ENCODE assay signal across 8 cellular contexts in the genomic region with DNA sequence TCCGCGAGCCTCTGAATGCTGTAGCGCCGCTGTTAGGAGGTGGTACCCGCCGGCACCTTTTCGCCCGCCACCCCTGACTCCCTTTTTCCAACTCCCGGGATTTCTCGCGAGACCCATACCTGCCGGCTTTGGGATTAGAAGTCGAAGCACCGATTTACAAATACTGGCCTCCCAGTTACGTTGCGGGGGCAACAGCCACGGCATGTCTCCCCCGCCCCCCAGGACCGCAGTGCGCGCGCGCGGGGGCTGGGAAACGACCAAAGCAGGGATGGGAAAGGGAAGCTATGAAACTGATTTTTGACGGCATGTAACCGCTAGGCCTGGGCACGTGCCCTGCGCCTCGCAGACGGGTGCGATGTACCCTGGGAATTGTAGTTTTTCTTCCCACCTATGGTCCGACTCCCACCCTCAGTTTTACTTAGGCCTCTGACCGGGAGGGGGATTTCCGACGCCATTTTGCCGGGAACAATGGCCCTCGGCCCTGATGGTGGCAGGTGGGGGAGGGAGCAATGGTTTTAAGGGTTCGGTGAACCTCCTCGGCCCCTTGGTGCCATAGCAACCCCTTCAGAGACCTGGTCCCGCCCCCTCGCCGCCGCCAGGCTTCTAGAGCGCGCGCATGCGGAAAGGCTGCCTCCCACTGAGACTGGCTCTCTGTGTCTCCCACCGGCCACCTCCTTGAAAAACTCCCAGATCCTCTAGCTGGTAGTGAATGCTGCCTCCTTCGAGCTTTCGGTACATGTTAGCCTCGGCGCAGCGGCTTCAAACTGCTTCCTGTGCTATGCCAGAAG. TPM values are rescaled to one million over a fixed set of nuclear protein-coding genes. Genes with fewer than 3 reads are reported as not detected.
DNase-seq lines count a peak whose midpoint lies in the region; ATAC-seq and TF ChIP-seq lines count a peak whose summit lies in the region.

No MANE protein-coding gene starts in this region.

- H3K36me3 Mint-ChIP-seq in activated CD4-positive, alpha-beta T cell treated with anti-CD3 and anti-CD28 coated beads for 36 hours (ENCODE audit: low read depth), result no peaks in the 10 kb centered on the region

- peak overlapping the region; percentile 63 to 84 for H3K27ac ChIP-seq in coronary artery

- no peaks in the 10 kb centered on the region; the same call in 1 of the 2 replicates for H3K27me3 ChIP-seq in GM06990 (replicated peaks; ENCODE audit: control insufficient read depth, insufficient read depth, low read length)

- DNase-seq in GM06990 (ENCODE audit: extremely low read depth, insufficient read length), result peak; percentile 53
- peak; percentile 69 for DNase-seq in NCI-H1417 treated with DMSO at 0.1 percent for 48 hours (lab: John Stamatoyannopoulos, UW)
- peak; percentile 66 for DNase-seq in activated CD4-positive, alpha-beta T cell treated with anti-CD3 and anti-CD28 coated beads for 36 hours
- DNase-seq in coronary artery (ENCODE audit: low spot score), result peak; percentile 72
- peak; percentile 96 for DNase-seq in left kidney (ENCODE audit: low read depth, low spot score)
- DNase-seq in stimulated activated CD4-positive, alpha-beta T cell treated with anti-CD3 and anti-CD28 coated beads, Interleukin-1b, Interleukin-23, amount 100 ng/mL, for 48 hours, result peak; percentile 47
- DNase-seq in OCI-M1 (lab: John Stamatoyannopoulos, UW), result no peak

- no peaks in the 10 kb centered on the region for H3K36me3 ChIP-seq in GM06990 (ENCODE audit: control insufficient read depth, insufficient read depth, low read length)

- POLR2A ChIA-PET in activated CD4-positive, alpha-beta T cell treated with anti-CD3 and anti-CD28 coated beads for 36 hours (lab: Charles Lee), result no interaction called here

- intact Hi-C loops in activated CD4-positive, alpha-beta T cell treated with anti-CD3 and anti-CD28 coated beads for 36 hours (cut with DNase I, micrococcal nuclease), result loop anchor here in 1 of 2 experiments (1.0 to 10.0 kb wide), 5 partner anchors 82 to 674 kb away; partner anchors contain the start of genes FAM120C, GNL3L, HUWE1 and TSR2

- H3K4me1 Mint-ChIP-seq in activated CD4-positive, alpha-beta T cell treated with anti-CD3 and anti-CD28 coated beads for 36 hours, result peaks cover 17% of the 10 kb centered on the region

- peak; percentile 58 for ATAC-seq in activated CD4-positive, alpha-beta T cell treated with anti-CD3 and anti-CD28 coated beads for 36 hours
- ATAC-seq in GM19463 (IDR thresholded peaks at IDR 0.05; ENCODE audit: unreplicated experiment), result no peak

- H3K4me3 ChIP-seq in GM06990 (replicated peaks; ENCODE audit: low read depth, low read length) (no peak overlapping the region), coronary artery (peak overlapping the region; percentile 73)

- H3K27me3 Mint-ChIP-seq in activated CD4-positive, alpha-beta T cell treated with anti-CD3 and anti-CD28 coated beads for 36 hours, result peaks cover 23% of the 10 kb centered on the region

- H3K4me3 Mint-ChIP-seq in activated CD4-positive, alpha-beta T cell treated with anti-CD3 and anti-CD28 coated beads for 36 hours, result peak overlapping the region; percentile 77

- CTCF ChIA-PET in activated CD4-positive, alpha-beta T cell treated with anti-CD3 and anti-CD28 coated beads for 36 hours (lab: Charles Lee), result interaction anchor here (0.6 to 1.0 kb wide), 3 partner anchors 9 to 281 kb away, joined by 3 read pairs; no protein-coding TSS in a partner anchor

- peak overlapping the region; percentile 65 for H3K27ac Mint-ChIP-seq in activated CD4-positive, alpha-beta T cell treated with anti-CD3 and anti-CD28 coated beads for 36 hours

- H3K9me3 Mint-ChIP-seq in activated CD4-positive, alpha-beta T cell treated with anti-CD3 and anti-CD28 coated beads for 36 hours (ENCODE audit: low read depth), result no peaks in the 10 kb centered on the region

- no peak for TF ChIP-seq CTCF in GM06990 (IDR thresholded peaks at IDR 0.05; ENCODE audit: insufficient read depth, low read length, poor library complexity, severe bottlenecking)
- no peak for TF ChIP-seq CTCF in coronary artery (IDR thresholded peaks at IDR 0.05)

RNA-seq across cellular contexts. Expression of gene WNK3, which starts 0.8 kb away (rescaled TPM):
- 1 to 10 TPM in 1 of 2 experiments, under 1 TPM in 1; 0.74 to 1.1 TPM for total RNA-seq in activated CD4-positive, alpha-beta T cell treated with anti-CD3 and anti-CD28 coated beads for 36 hours
